In genomic region chr9:135747311-135747710, GRCh38 we compare ENCODE assay signal across 9 cellular contexts. TPM values are rescaled to one million over a fixed set of nuclear protein-coding genes. Genes with fewer than 3 reads are reported as not detected.
"Had no signal": no experiment of that assay in that cellular context is flagged by ENCODE, and none has a peak within 500 bp of the region (broad histone marks: within the 10 kb centered on the region; RNA-seq: fewer than 3 reads in every experiment).

No MANE protein-coding gene starts in this region.

- H3K9me3 ChIP-seq: HAP-1 had no signal

- H3K4me3 Mint-ChIP-seq: GM23338, H9, HFFc6 had no signal

- H3K27ac ChIP-seq: GM23248 had no signal

- H3K4me1 ChIP-seq: HAP-1 had no signal

- H2AFZ ChIP-seq: GM23248, GM23338 had no signal

- H3K4me1 Mint-ChIP-seq: GM23338 had no signal

- H3K27ac Mint-ChIP-seq: GM23338, HFFc6 had no signal

- DNase-seq: GM23248, GOT3, H9, HCEC 1CT, HFFc6 had no signal

- ATAC-seq: GM23338 had no signal

- H3K9ac ChIP-seq: GM23248 had no signal

- H3K4me3 ChIP-seq: GM23248, GM23338, HAP-1 had no signal

- H3K9me3 Mint-ChIP-seq: GM23338, H9 had no signal

- H3K36me3 ChIP-seq: HAP-1 had no signal

- H3K4me2 ChIP-seq: GM23338 had no signal

RNA-seq across cellular contexts. Expression of gene KCNT1, which starts 45.3 kb away (rescaled TPM):
- total RNA-seq: GM23248, H4, HFFc6 had no signal
- polyA plus RNA-seq: GM23248 had no signal

RNA-seq across cellular contexts. Expression of gene SOHLH1, which starts 48.0 kb away (rescaled TPM):
- total RNA-seq: GM23248, H1, H4, H9, HFFc6 had no signal
- polyA plus RNA-seq: GM23248, GM23338 had no signal
